Comparison of ENCODE assay signal across 1 cellular context in the genomic region with DNA sequence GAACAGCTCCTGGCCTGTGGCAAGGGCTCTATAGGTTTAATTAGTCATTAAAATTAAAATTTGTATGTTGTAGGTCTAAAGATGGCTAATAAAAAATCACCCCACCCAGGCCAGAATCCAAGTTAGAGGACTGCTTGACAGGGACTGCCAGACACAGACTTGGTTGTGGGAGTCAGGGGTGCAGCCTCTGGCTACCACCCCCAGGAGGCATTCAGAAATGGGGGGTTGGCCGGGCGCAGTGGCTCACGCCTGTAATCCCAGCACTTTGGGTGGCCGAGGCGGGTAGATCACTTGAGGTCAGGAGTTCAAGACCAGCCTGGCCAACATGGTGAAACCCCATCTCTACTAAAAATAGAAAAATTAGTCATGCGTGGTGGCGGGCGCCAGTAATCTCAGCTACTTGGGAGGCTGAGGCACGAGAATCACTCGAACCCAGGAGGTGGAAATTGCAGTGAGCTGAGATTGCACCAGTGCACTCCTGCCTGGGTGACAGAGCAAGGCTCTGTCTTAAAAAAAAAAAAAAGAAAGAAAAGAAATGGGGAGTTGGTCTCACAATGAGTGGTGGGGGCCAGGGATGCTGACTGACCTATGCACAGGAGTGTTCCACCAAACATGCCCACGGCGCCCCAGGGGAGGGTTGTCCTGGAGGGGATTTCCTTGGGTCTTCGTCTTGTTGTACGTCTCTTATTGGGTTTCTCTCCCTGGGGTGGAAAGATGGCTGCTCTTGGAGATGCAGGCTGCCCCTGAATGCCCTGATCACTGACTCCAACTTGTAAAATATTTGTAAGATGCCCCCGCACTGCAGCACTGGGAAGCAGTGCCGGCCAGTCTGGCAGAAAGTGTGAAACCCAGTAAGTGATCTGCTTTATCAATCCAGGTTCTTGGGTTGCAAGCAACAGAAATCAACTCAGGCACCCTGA.
TF ChIP-seq lines count a peak whose summit lies in the region.

No MANE protein-coding gene starts in this region.

TF ChIP-seq in HEK293, 187 proteins besides CTCF, POLR2A, EP300 and RAD21 (continued from another document):
- TF ChIP-seq KLF8 (tag by site-specific recombination; IDR thresholded peaks at IDR 0.05) = no peak
